18 cellular contexts compared by ENCODE assay signal in genomic region chr2:232042911-232043564, GRCh38.
DNase-seq lines count a peak whose midpoint lies in the region; ATAC-seq and TF ChIP-seq lines count a peak whose summit lies in the region.
"Had no signal": no experiment of that assay in that cellular context is flagged by ENCODE, and none has a peak within 500 bp of the region (broad histone marks: within the 10 kb centered on the region; RNA-seq: fewer than 3 reads in every experiment).

No MANE protein-coding gene starts in this region.

- intact Hi-C loops in activated CD8-positive, alpha-beta T cell treated with anti-CD3 and anti-CD28 coated beads for 36 hours (cut with micrococcal nuclease): no loop called here

- CTCF ChIA-PET in activated CD8-positive, alpha-beta T cell treated with anti-CD3 and anti-CD28 coated beads for 36 hours (lab: Charles Lee): interaction anchor here (1.0 kb wide), 1 partner anchor 142 kb away, joined by 5 read pairs; no protein-coding TSS in a partner anchor
- CTCF ChIA-PET in activated CD8-positive, alpha-beta T cell treated with anti-CD3 and anti-CD28 coated beads, Interleukin-2, amount 10 ng/mL, durations not matched to agents 7 days and 5 days (lab: Charles Lee): interaction anchor here (1.2 kb wide), 1 partner anchor 96 kb away, joined by 3 read pairs; no protein-coding TSS in a partner anchor

- peaks cover 18% of the 10 kb centered on the region for H3K4me1 Mint-ChIP-seq in activated CD8-positive, alpha-beta T cell treated with anti-CD3 and anti-CD28 coated beads for 36 hours (ENCODE audit: low read depth)
- peaks cover 7% of the 10 kb centered on the region for H3K4me1 Mint-ChIP-seq in activated CD8-positive, alpha-beta T cell treated with anti-CD3 and anti-CD28 coated beads, Interleukin-2, amount 10 ng/mL, durations not matched to agents 7 days and 5 days (ENCODE audit: low read depth)

- no peak for TF ChIP-seq EP300 in Ishikawa (IDR thresholded peaks at IDR 0.05; ENCODE audit: borderline replicate concordance)

- peak; percentile 39 for ATAC-seq in activated CD8-positive, alpha-beta T cell treated with anti-CD3 and anti-CD28 coated beads for 36 hours
- ATAC-seq in activated CD8-positive, alpha-beta T cell treated with anti-CD3 and anti-CD28 coated beads, Interleukin-2, amount 10 ng/mL, durations not matched to agents 7 days and 5 days: no peak
- no peak for ATAC-seq in GM18873 (IDR thresholded peaks at IDR 0.05; ENCODE audit: low FRiP score, unreplicated experiment)
- ATAC-seq: effector memory CD8-positive, alpha-beta T cell; GM23338 had no signal

- no peak overlapping the region for H3K4me3 Mint-ChIP-seq in activated CD8-positive, alpha-beta T cell treated with anti-CD3 and anti-CD28 coated beads for 36 hours
- no peak overlapping the region for H3K4me3 Mint-ChIP-seq in activated CD8-positive, alpha-beta T cell treated with anti-CD3 and anti-CD28 coated beads, Interleukin-2, amount 10 ng/mL, durations not matched to agents 7 days and 5 days
- H3K4me3 Mint-ChIP-seq: effector memory CD8-positive, alpha-beta T cell; GM23338 had no signal

- no peak for TF ChIP-seq RAD21 in Ishikawa (IDR thresholded peaks at IDR 0.05; ENCODE audit: low read depth)

- no peak overlapping the region for H3K27ac Mint-ChIP-seq in activated CD8-positive, alpha-beta T cell treated with anti-CD3 and anti-CD28 coated beads for 36 hours
- no peak overlapping the region for H3K27ac Mint-ChIP-seq in activated CD8-positive, alpha-beta T cell treated with anti-CD3 and anti-CD28 coated beads, Interleukin-2, amount 10 ng/mL, durations not matched to agents 7 days and 5 days
- H3K27ac Mint-ChIP-seq: effector memory CD8-positive, alpha-beta T cell; GM23338 had no signal

- TF ChIP-seq CTCF in activated CD8-positive, alpha-beta T cell treated with anti-CD3 and anti-CD28 coated beads for 36 hours (IDR thresholded peaks at IDR 0.05): no peak
- TF ChIP-seq CTCF in choroid plexus epithelial cell (conservative IDR thresholded peaks at IDR 0.05; ENCODE audit: low read depth, low read length): no peak

- H3K27me3 Mint-ChIP-seq in activated CD8-positive, alpha-beta T cell treated with anti-CD3 and anti-CD28 coated beads for 36 hours: no peaks in the 10 kb centered on the region
- H3K27me3 Mint-ChIP-seq in activated CD8-positive, alpha-beta T cell treated with anti-CD3 and anti-CD28 coated beads, Interleukin-2, amount 10 ng/mL, durations not matched to agents 7 days and 5 days (ENCODE audit: low read depth): no peaks in the 10 kb centered on the region
- H3K27me3 Mint-ChIP-seq: effector memory CD8-positive, alpha-beta T cell had no signal

- no peaks in the 10 kb centered on the region for H3K9me3 Mint-ChIP-seq in activated CD8-positive, alpha-beta T cell treated with anti-CD3 and anti-CD28 coated beads for 36 hours
- no peaks in the 10 kb centered on the region for H3K9me3 Mint-ChIP-seq in activated CD8-positive, alpha-beta T cell treated with anti-CD3 and anti-CD28 coated beads, Interleukin-2, amount 10 ng/mL, durations not matched to agents 7 days and 5 days (ENCODE audit: insufficient read depth)
- H3K9me3 Mint-ChIP-seq: effector memory CD8-positive, alpha-beta T cell had no signal

- peaks cover 18% of the 10 kb centered on the region for H3K36me3 Mint-ChIP-seq in activated CD8-positive, alpha-beta T cell treated with anti-CD3 and anti-CD28 coated beads for 36 hours (ENCODE audit: low read depth)
- H3K36me3 Mint-ChIP-seq in activated CD8-positive, alpha-beta T cell treated with anti-CD3 and anti-CD28 coated beads, Interleukin-2, amount 10 ng/mL, durations not matched to agents 7 days and 5 days (ENCODE audit: low read depth): peaks cover 16% of the 10 kb centered on the region

- DNase-seq in activated CD8-positive, alpha-beta T cell treated with anti-CD3 and anti-CD28 coated beads for 36 hours: peak; percentile 4
- no peak for DNase-seq in activated CD8-positive, alpha-beta T cell treated with anti-CD3 and anti-CD28 coated beads, Interleukin-2, amount 10 ng/mL, durations not matched to agents 7 days and 5 days
- DNase-seq in choroid plexus epithelial cell (ENCODE audit: low read depth) (peak; percentile 19), renal cortical epithelial cell (ENCODE audit: low read depth) (peak; percentile 16), NCI-H748 treated with DMSO at 0.1 percent for 48 hours (lab: John Stamatoyannopoulos, UW) (no peak), NCI-H1417 (lab: John Stamatoyannopoulos, UW) (no peak)
- DNase-seq: activated CD4-positive, alpha-beta T cell treated with anti-CD3 and anti-CD28 coated beads for 48 hours; activated CD8-positive, alpha-beta memory T cell treated with anti-CD3 and anti-CD28 coated beads, Interleukin-2, amount 50 U/mL, for 48 hours; activated effector memory CD4-positive, alpha-beta T cell treated with anti-CD3 and anti-CD28 coated beads, Interleukin-2, amount 50 U/mL, for 16 hours; DMS153; effector memory CD8-positive, alpha-beta T cell; hippocampal formation; KG1; NCI-H1417 treated with DMSO at 0.1 percent for 48 hours; testis had no signal

- POLR2A ChIA-PET in activated CD8-positive, alpha-beta T cell treated with anti-CD3 and anti-CD28 coated beads for 36 hours (lab: Charles Lee): no interaction called here
- POLR2A ChIA-PET in activated CD8-positive, alpha-beta T cell treated with anti-CD3 and anti-CD28 coated beads, Interleukin-2, amount 10 ng/mL, durations not matched to agents 7 days and 5 days (lab: Charles Lee): no interaction called here

- H3K4me3 ChIP-seq in choroid plexus epithelial cell (ENCODE audit: low read depth, low read length): no peak overlapping the region
- H3K4me3 ChIP-seq: GM23338, testis had no signal

TF ChIP-seq in Ishikawa, 13 proteins besides CTCF, POLR2A, EP300 and RAD21:
- TF ChIP-seq FOXM1 (IDR thresholded peaks at IDR 0.05; ENCODE audit: borderline replicate concordance, low read depth) (no peak), ZBTB7A (IDR thresholded peaks at IDR 0.05; ENCODE audit: low read depth) (no peak)
- TF ChIP-seq, protein P1, sequence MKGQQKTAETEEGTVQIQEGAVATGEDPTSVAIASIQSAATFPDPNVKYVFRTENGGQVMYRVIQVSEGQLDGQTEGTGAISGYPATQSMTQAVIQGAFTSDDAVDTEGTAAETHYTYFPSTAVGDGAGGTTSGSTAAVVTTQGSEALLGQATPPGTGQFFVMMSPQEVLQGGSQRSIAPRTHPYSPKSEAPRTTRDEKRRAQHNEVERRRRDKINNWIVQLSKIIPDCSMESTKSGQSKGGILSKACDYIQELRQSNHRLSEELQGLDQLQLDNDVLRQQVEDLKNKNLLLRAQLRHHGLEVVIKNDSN (IDR thresholded peaks at IDR 0.05): 0 out of 2 replicates have a peak, but pooled peaks have one; percentile 40
- TF ChIP-seq, protein P2, sequence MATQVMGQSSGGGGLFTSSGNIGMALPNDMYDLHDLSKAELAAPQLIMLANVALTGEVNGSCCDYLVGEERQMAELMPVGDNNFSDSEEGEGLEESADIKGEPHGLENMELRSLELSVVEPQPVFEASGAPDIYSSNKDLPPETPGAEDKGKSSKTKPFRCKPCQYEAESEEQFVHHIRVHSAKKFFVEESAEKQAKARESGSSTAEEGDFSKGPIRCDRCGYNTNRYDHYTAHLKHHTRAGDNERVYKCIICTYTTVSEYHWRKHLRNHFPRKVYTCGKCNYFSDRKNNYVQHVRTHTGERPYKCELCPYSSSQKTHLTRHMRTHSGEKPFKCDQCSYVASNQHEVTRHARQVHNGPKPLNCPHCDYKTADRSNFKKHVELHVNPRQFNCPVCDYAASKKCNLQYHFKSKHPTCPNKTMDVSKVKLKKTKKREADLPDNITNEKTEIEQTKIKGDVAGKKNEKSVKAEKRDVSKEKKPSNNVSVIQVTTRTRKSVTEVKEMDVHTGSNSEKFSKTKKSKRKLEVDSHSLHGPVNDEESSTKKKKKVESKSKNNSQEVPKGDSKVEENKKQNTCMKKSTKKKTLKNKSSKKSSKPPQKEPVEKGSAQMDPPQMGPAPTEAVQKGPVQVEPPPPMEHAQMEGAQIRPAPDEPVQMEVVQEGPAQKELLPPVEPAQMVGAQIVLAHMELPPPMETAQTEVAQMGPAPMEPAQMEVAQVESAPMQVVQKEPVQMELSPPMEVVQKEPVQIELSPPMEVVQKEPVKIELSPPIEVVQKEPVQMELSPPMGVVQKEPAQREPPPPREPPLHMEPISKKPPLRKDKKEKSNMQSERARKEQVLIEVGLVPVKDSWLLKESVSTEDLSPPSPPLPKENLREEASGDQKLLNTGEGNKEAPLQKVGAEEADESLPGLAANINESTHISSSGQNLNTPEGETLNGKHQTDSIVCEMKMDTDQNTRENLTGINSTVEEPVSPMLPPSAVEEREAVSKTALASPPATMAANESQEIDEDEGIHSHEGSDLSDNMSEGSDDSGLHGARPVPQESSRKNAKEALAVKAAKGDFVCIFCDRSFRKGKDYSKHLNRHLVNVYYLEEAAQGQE (IDR thresholded peaks at IDR 0.05; ENCODE audit: low read depth): no peak

Comparison
In these comparisons a context has a peak if more than half of its experiments do, and no peak if none do; other contexts are left out.
1. DNase-seq: peak in activated CD8-positive, alpha-beta T cell treated with anti-CD3 and anti-CD28 coated beads for 36 hours (single experiment), choroid plexus epithelial cell (single experiment) and renal cortical epithelial cell (single experiment); none in activated CD8-positive, alpha-beta T cell treated with anti-CD3 and anti-CD28 coated beads, Interleukin-2, amount 10 ng/mL, durations not matched to agents 7 days and 5 days (single experiment), NCI-H748 treated with DMSO at 0.1 percent for 48 hours (single experiment) and NCI-H1417 (0 of 3).